Comparison of ENCODE assay signal across 8 cellular contexts in genomic region chr11:88421530-88421929, GRCh38.
DNase-seq lines count a peak whose midpoint lies in the region; ATAC-seq lines count a peak whose summit lies in the region.

No MANE protein-coding gene starts in this region.

- intact Hi-C loops in left ventricle myocardium superior (cut with micrococcal nuclease): no loop called here

- DNase-seq in activated naive CD4-positive, alpha-beta T cell treated with Interleukin-2 at 50 U/mL for 16 hours: peak; percentile 37
- no peak for DNase-seq in activated naive CD4-positive, alpha-beta T cell treated with anti-CD3 and anti-CD28 coated beads, Interleukin-2, amount 50 U/mL, for 16 hours
- peak; percentile 58 for DNase-seq in activated CD4-positive, alpha-beta T cell treated with anti-CD3 and anti-CD28 coated beads for 48 hours
- DNase-seq in left ventricle myocardium superior: no peak
- DNase-seq in stimulated activated CD8-positive, alpha-beta memory T cell treated with anti-CD3 and anti-CD28 coated beads, Interleukin-15, amount 100 ng/mL, for 48 hours (ENCODE audit: low read depth in 2 of 2): peak; percentile 39 to 42
- no peak for DNase-seq in DMS79 treated with DMSO at 0.1 percent for 48 hours (lab: John Stamatoyannopoulos, UW)
- DNase-seq in T-helper 9 cell: no peak

- ATAC-seq in HG03066 (IDR thresholded peaks at IDR 0.05; ENCODE audit: low read depth, unreplicated experiment) (peak; percentile 74), left ventricle myocardium superior (peak; percentile 65)

Comparison
In these comparisons a context has a peak if more than half of its experiments do, and no peak if none do; other contexts are left out.
1. DNase-seq: peak in activated naive CD4-positive, alpha-beta T cell treated with Interleukin-2 at 50 U/mL for 16 hours (single experiment), activated CD4-positive, alpha-beta T cell treated with anti-CD3 and anti-CD28 coated beads for 48 hours (single experiment) and stimulated activated CD8-positive, alpha-beta memory T cell treated with anti-CD3 and anti-CD28 coated beads, Interleukin-15, amount 100 ng/mL, for 48 hours (2 of 2); none in activated naive CD4-positive, alpha-beta T cell treated with anti-CD3 and anti-CD28 coated beads, Interleukin-2, amount 50 U/mL, for 16 hours (single experiment), left ventricle myocardium superior (single experiment), DMS79 treated with DMSO at 0.1 percent for 48 hours (single experiment) and T-helper 9 cell (single experiment).